ENCODE assay signal across 1 cellular context in the genomic region with DNA sequence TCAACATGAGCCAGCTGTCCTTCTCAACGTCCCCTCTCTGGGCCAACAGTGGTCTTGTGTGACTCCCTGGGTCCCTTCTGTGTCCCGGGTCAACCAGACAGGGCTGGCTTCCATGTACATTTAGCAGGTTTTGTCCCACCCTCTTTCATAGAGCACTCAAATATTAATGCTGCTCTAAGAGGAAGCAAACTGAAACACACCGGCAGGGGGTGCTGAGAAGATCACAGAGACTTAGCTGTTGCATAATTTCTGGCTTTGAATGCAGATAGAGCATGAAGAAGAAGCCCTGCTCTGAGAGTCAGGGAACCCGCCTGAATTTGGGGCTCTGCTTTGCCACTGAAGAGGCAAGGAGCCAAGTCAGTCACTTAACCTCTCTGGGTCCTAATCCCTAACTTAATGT.
TF ChIP-seq lines count a peak whose summit lies in the region.

No MANE protein-coding gene starts in this region.

TF ChIP-seq in GM23338, 12 proteins besides CTCF, POLR2A, EP300 and RAD21 (continued from another document):
- TF ChIP-seq, protein P1, sequence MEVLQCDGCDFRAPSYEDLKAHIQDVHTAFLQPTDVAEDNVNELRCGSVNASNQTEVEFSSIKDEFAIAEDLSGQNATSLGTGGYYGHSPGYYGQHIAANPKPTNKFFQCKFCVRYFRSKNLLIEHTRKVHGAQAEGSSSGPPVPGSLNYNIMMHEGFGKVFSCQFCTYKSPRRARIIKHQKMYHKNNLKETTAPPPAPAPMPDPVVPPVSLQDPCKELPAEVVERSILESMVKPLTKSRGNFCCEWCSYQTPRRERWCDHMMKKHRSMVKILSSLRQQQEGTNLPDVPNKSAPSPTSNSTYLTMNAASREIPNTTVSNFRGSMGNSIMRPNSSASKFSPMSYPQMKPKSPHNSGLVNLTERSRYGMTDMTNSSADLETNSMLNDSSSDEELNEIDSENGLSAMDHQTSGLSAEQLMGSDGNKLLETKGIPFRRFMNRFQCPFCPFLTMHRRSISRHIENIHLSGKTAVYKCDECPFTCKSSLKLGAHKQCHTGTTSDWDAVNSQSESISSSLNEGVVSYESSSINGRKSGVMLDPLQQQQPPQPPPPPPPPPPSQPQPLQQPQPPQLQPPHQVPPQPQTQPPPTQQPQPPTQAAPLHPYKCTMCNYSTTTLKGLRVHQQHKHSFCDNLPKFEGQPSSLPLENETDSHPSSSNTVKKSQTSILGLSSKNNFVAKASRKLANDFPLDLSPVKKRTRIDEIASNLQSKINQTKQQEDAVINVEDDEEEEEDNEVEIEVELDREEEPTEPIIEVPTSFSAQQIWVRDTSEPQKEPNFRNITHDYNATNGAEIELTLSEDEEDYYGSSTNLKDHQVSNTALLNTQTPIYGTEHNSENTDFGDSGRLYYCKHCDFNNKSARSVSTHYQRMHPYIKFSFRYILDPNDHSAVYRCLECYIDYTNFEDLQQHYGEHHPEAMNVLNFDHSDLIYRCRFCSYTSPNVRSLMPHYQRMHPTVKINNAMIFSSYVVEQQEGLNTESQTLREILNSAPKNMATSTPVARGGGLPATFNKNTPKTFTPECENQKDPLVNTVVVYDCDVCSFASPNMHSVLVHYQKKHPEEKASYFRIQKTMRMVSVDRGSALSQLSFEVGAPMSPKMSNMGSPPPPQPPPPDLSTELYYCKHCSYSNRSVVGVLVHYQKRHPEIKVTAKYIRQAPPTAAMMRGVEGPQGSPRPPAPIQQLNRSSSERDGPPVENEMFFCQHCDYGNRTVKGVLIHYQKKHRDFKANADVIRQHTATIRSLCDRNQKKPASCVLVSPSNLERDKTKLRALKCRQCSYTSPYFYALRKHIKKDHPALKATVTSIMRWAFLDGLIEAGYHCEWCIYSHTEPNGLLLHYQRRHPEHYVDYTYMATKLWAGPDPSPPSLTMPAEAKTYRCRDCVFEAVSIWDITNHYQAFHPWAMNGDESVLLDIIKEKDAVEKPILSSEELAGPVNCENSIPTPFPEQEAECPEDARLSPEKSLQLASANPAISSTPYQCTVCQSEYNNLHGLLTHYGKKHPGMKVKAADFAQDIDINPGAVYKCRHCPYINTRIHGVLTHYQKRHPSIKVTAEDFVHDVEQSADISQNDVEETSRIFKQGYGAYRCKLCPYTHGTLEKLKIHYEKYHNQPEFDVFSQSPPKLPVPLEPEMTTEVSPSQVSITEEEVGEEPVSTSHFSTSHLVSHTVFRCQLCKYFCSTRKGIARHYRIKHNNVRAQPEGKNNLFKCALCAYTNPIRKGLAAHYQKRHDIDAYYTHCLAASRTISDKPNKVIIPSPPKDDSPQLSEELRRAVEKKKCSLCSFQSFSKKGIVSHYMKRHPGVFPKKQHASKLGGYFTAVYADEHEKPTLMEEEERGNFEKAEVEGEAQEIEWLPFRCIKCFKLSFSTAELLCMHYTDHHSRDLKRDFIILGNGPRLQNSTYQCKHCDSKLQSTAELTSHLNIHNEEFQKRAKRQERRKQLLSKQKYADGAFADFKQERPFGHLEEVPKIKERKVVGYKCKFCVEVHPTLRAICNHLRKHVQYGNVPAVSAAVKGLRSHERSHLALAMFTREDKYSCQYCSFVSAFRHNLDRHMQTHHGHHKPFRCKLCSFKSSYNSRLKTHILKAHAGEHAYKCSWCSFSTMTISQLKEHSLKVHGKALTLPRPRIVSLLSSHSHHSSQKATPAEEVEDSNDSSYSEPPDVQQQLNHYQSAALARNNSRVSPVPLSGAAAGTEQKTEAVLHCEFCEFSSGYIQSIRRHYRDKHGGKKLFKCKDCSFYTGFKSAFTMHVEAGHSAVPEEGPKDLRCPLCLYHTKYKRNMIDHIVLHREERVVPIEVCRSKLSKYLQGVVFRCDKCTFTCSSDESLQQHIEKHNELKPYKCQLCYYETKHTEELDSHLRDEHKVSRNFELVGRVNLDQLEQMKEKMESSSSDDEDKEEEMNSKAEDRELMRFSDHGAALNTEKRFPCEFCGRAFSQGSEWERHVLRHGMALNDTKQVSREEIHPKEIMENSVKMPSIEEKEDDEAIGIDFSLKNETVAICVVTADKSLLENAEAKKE (CRISPR knock-in tag; IDR thresholded peaks at IDR 0.05): no peak
